1 cellular context compared by ENCODE assay signal in genomic region chr17:41666708-41667279, GRCh38.
TF ChIP-seq lines count a peak whose summit lies in the region.

No MANE protein-coding gene starts in this region.

TF ChIP-seq in HepG2, 621 proteins besides CTCF, POLR2A, EP300 and RAD21 (continued from another document and continues in another):
- TF ChIP-seq PREB (CRISPR knock-in tag; IDR thresholded peaks at IDR 0.05) (0 out of 2 replicates have a peak, but pooled peaks have one; percentile 26), ZSCAN21 (CRISPR knock-in tag; IDR thresholded peaks at IDR 0.05; ENCODE audit: borderline replicate concordance) (peak; percentile 32; the same call in 1 of the 2 replicates), HNRNPK (IDR thresholded peaks at IDR 0.05; ENCODE audit: low read depth, low read length, poor library complexity, severe bottlenecking) (no peak), ZBTB4 (CRISPR knock-in tag; IDR thresholded peaks at IDR 0.05; ENCODE audit: borderline replicate concordance) (no peak; the same call in 1 of the 2 replicates), ZFP91 (CRISPR knock-in tag; IDR thresholded peaks at IDR 0.05; ENCODE audit: borderline replicate concordance) (peak; percentile 79; the same call in 1 of the 2 replicates), SAP130 (CRISPR knock-in tag; IDR thresholded peaks at IDR 0.05; ENCODE audit: low read depth) (peak; percentile 70; the same call in 1 of the 2 replicates), ZNF629 (CRISPR knock-in tag; conservative IDR thresholded peaks at IDR 0.05) (peak; percentile 18; the same call in 1 of the 2 replicates), NPAS2 (CRISPR knock-in tag; IDR thresholded peaks at IDR 0.05; ENCODE audit: borderline replicate concordance) (no peak), ZNF563 (CRISPR knock-in tag; IDR thresholded peaks at IDR 0.05) (peak; percentile 52; the same call in 1 of the 2 replicates), ZNF333 (CRISPR knock-in tag; IDR thresholded peaks at IDR 0.05; ENCODE audit: borderline replicate concordance) (no peak; the same call in 1 of the 2 replicates), HOMEZ (CRISPR knock-in tag; IDR thresholded peaks at IDR 0.05; ENCODE audit: low read depth) (0 out of 2 replicates have a peak, but pooled peaks have one; percentile 20), NR2C2 (CRISPR knock-in tag; IDR thresholded peaks at IDR 0.05; ENCODE audit: borderline replicate concordance) (no peak; the same call in 1 of the 2 replicates), ZNF547 (CRISPR knock-in tag; IDR thresholded peaks at IDR 0.05) (0 out of 2 replicates have a peak, but pooled peaks have one; percentile 27), ZNF776 (CRISPR knock-in tag; IDR thresholded peaks at IDR 0.05) (no peak), ZNF431 (CRISPR knock-in tag; IDR thresholded peaks at IDR 0.05; ENCODE audit: borderline replicate concordance, low read depth) (no peak), ZNF337 (CRISPR knock-in tag; IDR thresholded peaks at IDR 0.05; ENCODE audit: borderline replicate concordance, low read depth) (peak; percentile 63; the same call in 1 of the 2 replicates), POGZ (CRISPR knock-in tag; IDR thresholded peaks at IDR 0.05) (0 out of 2 replicates have a peak, but pooled peaks have one; percentile 27), RXRB (CRISPR knock-in tag; IDR thresholded peaks at IDR 0.05; ENCODE audit: borderline replicate concordance) (peak; percentile 57), FOXK1 (CRISPR knock-in tag; IDR thresholded peaks at IDR 0.05; ENCODE audit: borderline replicate concordance, low read depth) (peak; percentile 49; the same call in 1 of the 2 replicates), MNT (IDR thresholded peaks at IDR 0.05) (no peak), STAG1 (CRISPR knock-in tag; IDR thresholded peaks at IDR 0.05) (peak; percentile 93), CBX5 (CRISPR knock-in tag; IDR thresholded peaks at IDR 0.05; ENCODE audit: borderline replicate concordance) (peak; percentile 71; the same call in 1 of the 2 replicates), ZNF773 (CRISPR knock-in tag; IDR thresholded peaks at IDR 0.05; ENCODE audit: borderline replicate concordance) (no peak), ZNF749 (CRISPR knock-in tag; IDR thresholded peaks at IDR 0.05; ENCODE audit: borderline replicate concordance) (no peak), ATF7 (IDR thresholded peaks at IDR 0.05) (no peak), ATF7 (CRISPR knock-in tag; IDR thresholded peaks at IDR 0.05) (0 out of 2 replicates have a peak, but pooled peaks have one; percentile 36), GABPA (IDR thresholded peaks at IDR 0.05; ENCODE audit: low read depth, low read length) (no peak), GABPA (CRISPR knock-in tag; IDR thresholded peaks at IDR 0.05; ENCODE audit: low read depth) (0 out of 2 replicates have a peak, but pooled peaks have one; percentile 10), ZFP36L1 (CRISPR knock-in tag; IDR thresholded peaks at IDR 0.05) (no peak), ZNF292 (CRISPR knock-in tag; IDR thresholded peaks at IDR 0.05; ENCODE audit: borderline replicate concordance, low read depth) (peak; percentile 53; the same call in 1 of the 2 replicates), TRIM22 (IDR thresholded peaks at IDR 0.05) (no peak), MEIS2 (CRISPR knock-in tag; IDR thresholded peaks at IDR 0.05) (peak; percentile 91; the same call in 1 of the 2 replicates), ZNF326 (CRISPR knock-in tag; IDR thresholded peaks at IDR 0.05; ENCODE audit: borderline replicate concordance) (no peak), ZNF83 (CRISPR knock-in tag; IDR thresholded peaks at IDR 0.05; ENCODE audit: borderline replicate concordance) (no peak), ZNF556 (CRISPR knock-in tag; IDR thresholded peaks at IDR 0.05; ENCODE audit: borderline replicate concordance) (0 out of 2 replicates have a peak, but pooled peaks have one; percentile 59), ZNF580 (CRISPR knock-in tag; IDR thresholded peaks at IDR 0.05; ENCODE audit: borderline replicate concordance, low read depth) (peak; percentile 32; the same call in 1 of the 2 replicates), ZNF546 (CRISPR knock-in tag; conservative IDR thresholded peaks at IDR 0.05) (no peak), THAP8 (CRISPR knock-in tag; IDR thresholded peaks at IDR 0.05; ENCODE audit: borderline replicate concordance) (no peak), TARDBP (CRISPR knock-in tag; IDR thresholded peaks at IDR 0.05) (peak; percentile 40; the same call in 1 of the 2 replicates), THRA (CRISPR knock-in tag; IDR thresholded peaks at IDR 0.05; ENCODE audit: borderline replicate concordance) (peak; percentile 52; the same call in 1 of the 2 replicates), ZNF263 (CRISPR knock-in tag; IDR thresholded peaks at IDR 0.05) (peak; percentile 51), ZFP90 (CRISPR knock-in tag; IDR thresholded peaks at IDR 0.05; ENCODE audit: borderline replicate concordance) (peak; percentile 42; the same call in 1 of the 2 replicates), HNF1A (IDR thresholded peaks at IDR 0.05; ENCODE audit: low read depth) (no peak), HNF1A (CRISPR knock-in tag; IDR thresholded peaks at IDR 0.05; ENCODE audit: borderline replicate concordance) (no peak; the same call in 1 of the 2 replicates)
